1 cellular context compared by ENCODE assay signal in the genomic region with DNA sequence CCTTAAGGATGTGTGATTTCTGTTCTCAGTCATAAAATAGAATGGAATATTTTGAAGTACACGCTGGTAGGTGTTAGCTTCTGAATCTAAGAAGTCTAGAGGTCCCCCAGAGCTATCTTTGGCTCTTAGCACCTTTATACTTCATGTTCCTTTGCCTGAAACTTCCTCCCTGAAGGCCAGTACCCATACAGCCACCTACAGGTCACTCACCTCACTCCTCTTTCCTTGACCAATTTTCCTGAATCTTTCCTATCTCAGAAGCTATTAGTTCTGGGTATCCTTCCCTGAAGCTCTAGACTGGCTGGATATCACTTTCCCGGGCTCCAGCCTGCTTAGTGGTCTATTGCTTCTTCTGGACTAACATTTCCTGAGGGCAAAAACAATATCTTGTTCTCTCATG.
TF ChIP-seq lines count a peak whose summit lies in the region.

No MANE protein-coding gene starts in this region.

TF ChIP-seq in WTC11, 78 proteins besides CTCF, POLR2A, EP300 and RAD21 (continued from another document):
- TF ChIP-seq USF2 (CRISPR knock-in tag; IDR thresholded peaks at IDR 0.05) = no peak
- no peak for TF ChIP-seq ARID4B (CRISPR knock-in tag; IDR thresholded peaks at IDR 0.05; ENCODE audit: borderline replicate concordance)
- no peak for TF ChIP-seq SMAD4 (CRISPR knock-in tag; IDR thresholded peaks at IDR 0.05)
TF ChIP-seq in WTC11: peak in this region for 0.
